In the genomic region with DNA sequence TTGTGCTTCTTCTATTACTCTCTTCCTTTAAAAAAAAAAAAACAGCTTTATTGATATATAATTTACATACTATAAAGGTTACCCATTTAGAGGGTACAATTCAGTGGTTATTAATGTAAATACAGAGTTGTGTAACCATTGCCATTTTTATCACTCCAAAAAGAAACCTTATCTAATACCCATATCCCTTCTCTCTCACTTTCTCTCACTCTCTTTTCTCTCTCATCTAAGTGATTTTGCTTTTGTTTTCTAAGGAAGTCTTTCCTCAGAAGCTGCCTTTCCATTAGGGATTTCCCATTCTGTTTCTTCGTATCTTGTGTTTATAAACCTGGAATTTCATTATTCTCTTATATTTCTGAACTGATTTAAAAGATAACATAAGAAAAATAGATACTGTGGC, we compare ENCODE assay signal across 17 cellular contexts.
"Had no signal": no experiment of that assay in that cellular context is flagged by ENCODE, and none has a peak within 500 bp of the region (broad histone marks: within the 10 kb centered on the region; RNA-seq: fewer than 3 reads in every experiment).

No MANE protein-coding gene starts in this region.

- H3K9me3 Mint-ChIP-seq: immature natural killer cell, memory B cell, naive B cell, type B pancreatic cell had no signal

- DNase-seq: cortex of kidney; dorsolateral prefrontal cortex; effector CD8-positive, alpha-beta T cell; glutamatergic neuron; immature natural killer cell; left lung; lower lobe of right lung; midbrain; naive B cell; stimulated activated CD4-positive, alpha-beta T cell treated with anti-CD3 and anti-CD28 coated beads, Interleukin-2, amount 100 ng/mL, for 24 hours; stimulated activated naive CD4-positive, alpha-beta T cell treated with Interleukin-2 at 50 U/mL for 16 hours; thyroid gland had no signal

- H3K36me3 ChIP-seq: thyroid gland had no signal

- H3K4me3 ChIP-seq: dorsolateral prefrontal cortex, gastroesophageal sphincter, left lung, lower lobe of right lung, suprapubic skin, thyroid gland had no signal

- H3K4me3 Mint-ChIP-seq: memory B cell, naive B cell, type B pancreatic cell had no signal

- H3K36me3 Mint-ChIP-seq: immature natural killer cell, naive B cell had no signal

- H3K27me3 Mint-ChIP-seq: memory B cell, naive B cell, type B pancreatic cell had no signal

- H3K9me3 ChIP-seq: gastroesophageal sphincter, left lung, lower lobe of right lung, neutrophil, suprapubic skin, thyroid gland had no signal

- H3K27me3 ChIP-seq: dorsolateral prefrontal cortex, gastroesophageal sphincter, left lung, neutrophil, suprapubic skin, thyroid gland had no signal

- H3K27ac Mint-ChIP-seq: memory B cell, type B pancreatic cell had no signal

- H3K27ac ChIP-seq: left lung, lower lobe of right lung, neutrophil, suprapubic skin had no signal
